In the genomic region with DNA sequence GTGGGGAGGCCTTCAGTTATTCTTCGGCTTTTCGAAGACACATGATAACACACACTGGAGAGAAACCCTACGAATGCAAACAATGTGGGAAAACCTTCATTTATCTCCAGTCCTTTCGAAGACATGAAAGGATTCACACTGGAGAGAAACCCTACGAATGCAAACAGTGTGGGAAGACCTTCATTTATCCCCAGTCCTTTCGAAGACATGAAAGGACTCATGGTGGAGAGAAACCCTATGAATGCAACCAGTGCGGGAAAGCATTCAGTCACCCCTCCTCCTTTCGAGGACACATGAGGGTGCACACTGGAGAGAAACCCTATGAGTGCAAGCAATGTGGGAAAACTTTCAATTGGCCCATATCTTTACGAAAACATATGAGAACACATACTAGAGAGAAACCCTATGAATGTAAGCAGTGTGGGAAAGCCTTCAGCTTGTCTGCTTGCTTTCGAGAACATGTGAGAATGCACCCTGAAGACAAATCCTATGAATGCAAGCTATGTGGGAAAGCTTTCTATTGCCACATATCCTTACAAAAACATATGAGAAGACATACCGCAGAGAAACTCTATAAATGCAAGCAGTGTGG, we compare ENCODE assay signal across 1 cellular context.
TF ChIP-seq lines count a peak whose summit lies in the region.

No MANE protein-coding gene starts in this region.

TF ChIP-seq in HepG2, 621 proteins besides CTCF, POLR2A, EP300 and RAD21:
- TF ChIP-seq ZNF512B (CRISPR knock-in tag; IDR thresholded peaks at IDR 0.05; ENCODE audit: borderline replicate concordance) (no peak), ZNF570 (CRISPR knock-in tag; IDR thresholded peaks at IDR 0.05; ENCODE audit: borderline replicate concordance) (no peak), ZNF138 (CRISPR knock-in tag; IDR thresholded peaks at IDR 0.05; ENCODE audit: low read depth) (no peak), EEA1 (CRISPR knock-in tag; IDR thresholded peaks at IDR 0.05; ENCODE audit: borderline replicate concordance) (no peak), ZNF740 (CRISPR knock-in tag; IDR thresholded peaks at IDR 0.05) (no peak), ZSCAN20 (CRISPR knock-in tag; IDR thresholded peaks at IDR 0.05; ENCODE audit: borderline replicate concordance) (no peak), ZNF251 (CRISPR knock-in tag; IDR thresholded peaks at IDR 0.05) (no peak)
